In the genomic region with DNA sequence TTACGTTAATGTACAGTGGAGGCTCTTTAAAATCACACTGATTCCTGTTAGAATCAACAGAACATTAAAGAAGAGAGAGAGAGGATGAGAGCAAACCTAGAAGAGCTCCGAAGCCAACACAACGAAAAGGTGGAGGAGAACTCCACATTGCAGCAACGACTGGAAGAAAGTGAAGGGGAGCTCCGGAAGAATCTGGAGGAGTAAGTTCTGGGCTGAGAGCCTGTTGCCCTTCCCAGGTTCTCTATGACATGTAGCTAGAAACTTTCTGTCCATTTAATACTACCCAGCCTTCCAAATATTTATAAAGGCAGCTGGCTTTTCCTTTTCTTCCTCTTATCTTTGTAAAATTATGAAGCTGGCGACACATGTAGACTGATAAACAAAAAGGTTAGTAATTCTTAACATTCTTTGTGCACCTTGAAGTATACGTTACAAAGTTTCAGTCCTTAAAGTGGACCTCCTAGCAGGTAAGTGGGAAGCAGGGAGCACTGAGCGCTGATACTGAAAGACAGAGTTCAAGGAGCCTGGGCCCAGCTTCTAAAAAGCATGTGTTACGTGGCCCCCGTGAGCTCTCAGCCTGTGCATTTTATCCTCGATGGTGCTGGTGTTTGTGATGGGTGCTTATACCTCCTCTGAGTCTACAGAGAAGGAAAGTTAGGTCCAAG, we compare ENCODE assay signal across 2 cellular contexts.
TF ChIP-seq lines count a peak whose summit lies in the region.

No MANE protein-coding gene starts in this region.

TF ChIP-seq in WTC11, 78 proteins besides CTCF, POLR2A, EP300 and RAD21 (continued from another document):
- TF ChIP-seq, protein P1, sequence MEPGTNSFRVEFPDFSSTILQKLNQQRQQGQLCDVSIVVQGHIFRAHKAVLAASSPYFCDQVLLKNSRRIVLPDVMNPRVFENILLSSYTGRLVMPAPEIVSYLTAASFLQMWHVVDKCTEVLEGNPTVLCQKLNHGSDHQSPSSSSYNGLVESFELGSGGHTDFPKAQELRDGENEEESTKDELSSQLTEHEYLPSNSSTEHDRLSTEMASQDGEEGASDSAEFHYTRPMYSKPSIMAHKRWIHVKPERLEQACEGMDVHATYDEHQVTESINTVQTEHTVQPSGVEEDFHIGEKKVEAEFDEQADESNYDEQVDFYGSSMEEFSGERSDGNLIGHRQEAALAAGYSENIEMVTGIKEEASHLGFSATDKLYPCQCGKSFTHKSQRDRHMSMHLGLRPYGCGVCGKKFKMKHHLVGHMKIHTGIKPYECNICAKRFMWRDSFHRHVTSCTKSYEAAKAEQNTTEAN (CRISPR knock-in tag; IDR thresholded peaks at IDR 0.05): no peak
- TF ChIP-seq RORB (CRISPR knock-in tag; IDR thresholded peaks at IDR 0.05) (no peak), ZNF263 (CRISPR knock-in tag; IDR thresholded peaks at IDR 0.05; ENCODE audit: low read depth) (no peak), TCF7 (CRISPR knock-in tag; IDR thresholded peaks at IDR 0.05; ENCODE audit: low read depth) (no peak), FOXP1 (CRISPR knock-in tag; IDR thresholded peaks at IDR 0.05; ENCODE audit: borderline replicate concordance) (no peak)
- TF ChIP-seq, protein P2, sequence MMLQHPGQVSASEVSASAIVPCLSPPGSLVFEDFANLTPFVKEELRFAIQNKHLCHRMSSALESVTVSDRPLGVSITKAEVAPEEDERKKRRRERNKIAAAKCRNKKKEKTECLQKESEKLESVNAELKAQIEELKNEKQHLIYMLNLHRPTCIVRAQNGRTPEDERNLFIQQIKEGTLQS (CRISPR knock-in tag; conservative IDR thresholded peaks at IDR 0.05): no peak

TF ChIP-seq in SK-N-SH treated with all-trans-retinoic acid at 6 μM for 48 hours, 23 proteins besides CTCF, POLR2A, EP300 and RAD21 (continued from another document):
- TF ChIP-seq, protein P3, sequence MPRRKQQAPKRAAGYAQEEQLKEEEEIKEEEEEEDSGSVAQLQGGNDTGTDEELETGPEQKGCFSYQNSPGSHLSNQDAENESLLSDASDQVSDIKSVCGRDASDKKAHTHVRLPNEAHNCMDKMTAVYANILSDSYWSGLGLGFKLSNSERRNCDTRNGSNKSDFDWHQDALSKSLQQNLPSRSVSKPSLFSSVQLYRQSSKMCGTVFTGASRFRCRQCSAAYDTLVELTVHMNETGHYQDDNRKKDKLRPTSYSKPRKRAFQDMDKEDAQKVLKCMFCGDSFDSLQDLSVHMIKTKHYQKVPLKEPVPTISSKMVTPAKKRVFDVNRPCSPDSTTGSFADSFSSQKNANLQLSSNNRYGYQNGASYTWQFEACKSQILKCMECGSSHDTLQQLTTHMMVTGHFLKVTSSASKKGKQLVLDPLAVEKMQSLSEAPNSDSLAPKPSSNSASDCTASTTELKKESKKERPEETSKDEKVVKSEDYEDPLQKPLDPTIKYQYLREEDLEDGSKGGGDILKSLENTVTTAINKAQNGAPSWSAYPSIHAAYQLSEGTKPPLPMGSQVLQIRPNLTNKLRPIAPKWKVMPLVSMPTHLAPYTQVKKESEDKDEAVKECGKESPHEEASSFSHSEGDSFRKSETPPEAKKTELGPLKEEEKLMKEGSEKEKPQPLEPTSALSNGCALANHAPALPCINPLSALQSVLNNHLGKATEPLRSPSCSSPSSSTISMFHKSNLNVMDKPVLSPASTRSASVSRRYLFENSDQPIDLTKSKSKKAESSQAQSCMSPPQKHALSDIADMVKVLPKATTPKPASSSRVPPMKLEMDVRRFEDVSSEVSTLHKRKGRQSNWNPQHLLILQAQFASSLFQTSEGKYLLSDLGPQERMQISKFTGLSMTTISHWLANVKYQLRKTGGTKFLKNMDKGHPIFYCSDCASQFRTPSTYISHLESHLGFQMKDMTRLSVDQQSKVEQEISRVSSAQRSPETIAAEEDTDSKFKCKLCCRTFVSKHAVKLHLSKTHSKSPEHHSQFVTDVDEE (CRISPR knock-in tag; IDR thresholded peaks at IDR 0.05): no peak
- TF ChIP-seq GLIS3 (CRISPR knock-in tag; IDR thresholded peaks at IDR 0.05) (no peak), ZNF565 (CRISPR knock-in tag; conservative IDR thresholded peaks at IDR 0.05; ENCODE audit: low read depth) (no peak), OSR1 (CRISPR knock-in tag; IDR thresholded peaks at IDR 0.05) (no peak)
- TF ChIP-seq, protein P4, sequence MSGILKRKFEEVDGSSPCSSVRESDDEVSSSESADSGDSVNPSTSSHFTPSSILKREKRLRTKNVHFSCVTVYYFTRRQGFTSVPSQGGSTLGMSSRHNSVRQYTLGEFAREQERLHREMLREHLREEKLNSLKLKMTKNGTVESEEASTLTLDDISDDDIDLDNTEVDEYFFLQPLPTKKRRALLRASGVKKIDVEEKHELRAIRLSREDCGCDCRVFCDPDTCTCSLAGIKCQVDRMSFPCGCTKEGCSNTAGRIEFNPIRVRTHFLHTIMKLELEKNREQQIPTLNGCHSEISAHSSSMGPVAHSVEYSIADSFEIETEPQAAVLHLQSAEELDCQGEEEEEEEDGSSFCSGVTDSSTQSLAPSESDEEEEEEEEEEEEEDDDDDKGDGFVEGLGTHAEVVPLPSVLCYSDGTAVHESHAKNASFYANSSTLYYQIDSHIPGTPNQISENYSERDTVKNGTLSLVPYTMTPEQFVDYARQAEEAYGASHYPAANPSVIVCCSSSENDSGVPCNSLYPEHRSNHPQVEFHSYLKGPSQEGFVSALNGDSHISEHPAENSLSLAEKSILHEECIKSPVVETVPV (CRISPR knock-in tag; IDR thresholded peaks at IDR 0.05): no peak
